8 cellular contexts compared by ENCODE assay signal in the genomic region with DNA sequence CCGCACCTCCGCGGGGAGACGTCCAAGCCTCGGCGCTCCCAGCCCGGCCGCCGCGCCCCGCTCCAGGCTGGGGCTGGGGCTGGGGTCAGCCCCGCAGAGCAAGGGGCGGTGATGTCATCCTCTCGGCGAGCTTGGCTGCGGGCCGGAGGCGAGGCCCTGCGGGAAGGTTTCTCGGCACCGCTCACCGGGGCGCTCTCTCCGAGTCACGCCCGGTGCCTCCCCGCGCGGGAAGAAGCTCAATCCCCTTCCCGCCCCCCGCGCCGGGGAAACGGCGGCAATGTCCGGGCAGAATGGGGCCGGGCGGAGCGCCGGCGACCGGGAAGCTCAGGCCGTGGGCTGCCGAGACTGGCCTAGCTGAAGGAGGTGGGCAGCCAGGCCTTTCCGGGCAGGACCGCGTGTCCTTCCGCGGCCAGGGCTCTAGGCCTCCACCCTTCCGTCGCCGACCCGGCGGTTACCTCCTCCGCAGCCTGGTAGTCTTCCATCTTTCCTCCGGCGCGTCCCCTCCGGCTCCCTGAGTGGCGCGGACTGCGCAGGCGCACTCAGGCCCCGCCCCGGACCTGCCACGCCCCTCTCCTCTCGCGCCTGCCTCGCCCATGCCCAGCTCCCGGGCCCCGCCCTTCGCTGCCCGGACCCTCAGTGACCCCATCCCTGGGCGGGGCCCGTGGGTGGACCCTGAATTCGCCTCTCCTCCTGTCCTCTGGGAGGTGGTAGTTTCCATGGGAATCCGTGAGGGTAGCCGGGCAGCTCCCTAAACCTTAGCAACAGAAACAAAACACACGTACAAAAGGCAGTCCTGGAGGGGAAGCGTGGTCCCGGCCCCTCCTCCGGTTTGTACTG. TPM values are rescaled to one million over a fixed set of nuclear protein-coding genes. Genes with fewer than 3 reads are reported as not detected.
DNase-seq lines count a peak whose midpoint lies in the region; ATAC-seq, FAIRE-seq and TF ChIP-seq lines count a peak whose summit lies in the region.

Gene DYNLT1, minus strand, starts transcription at position 517 of the 837 bp plus-strand sequence. Its CDS starts 35 bp downstream, at position 482.

- H3F3A ChIP-seq in smooth muscle cell (ENCODE audit: low read depth) = no peaks in the 10 kb centered on the region

- no peak for FAIRE-seq in bronchial epithelial cell (lab: Jason Lieb, UNC)

- CTCF ChIA-PET in A673 (lab: Charles Lee) = no interaction called here

- TF ChIP-seq CTCF in A673 (conservative IDR thresholded peaks at IDR 0.05; ENCODE audit: low read depth, low read length) (no peak), WI38 (IDR thresholded peaks at IDR 0.05; ENCODE audit: low read depth, low read length) (no peak), bronchial epithelial cell (IDR thresholded peaks at IDR 0.05; ENCODE audit: insufficient read depth, low read length, severe bottlenecking) (no peak), smooth muscle cell (IDR thresholded peaks at IDR 0.05; ENCODE audit: borderline replicate concordance, insufficient read depth, poor library complexity, severe bottlenecking) (no peak)

- H3K27me3 ChIP-seq in A673 (replicated peaks; ENCODE audit: insufficient read depth, low read depth, low read length, poor library complexity) (no peaks in the 10 kb centered on the region), bronchial epithelial cell (ENCODE audit: control insufficient read depth, insufficient read depth, low read length) (no peaks in the 10 kb centered on the region), smooth muscle cell (ENCODE audit: low read depth) (no peaks in the 10 kb centered on the region)

- peak within 1 kb of the TSS; percentile 95 for H3K4me2 ChIP-seq in smooth muscle cell

- H3K9ac ChIP-seq in smooth muscle cell (ENCODE audit: low read depth) = peak within 1 kb of the TSS; percentile 99

- H3K4me3 ChIP-seq in A673 (ENCODE audit: low read depth, low read length, poor library complexity, severe bottlenecking) (peak within 1 kb of the TSS; percentile 96), WI38 (ENCODE audit: low read depth, low read length) (peak within 1 kb of the TSS; percentile 92), bronchial epithelial cell (ENCODE audit: low read depth, low read length) (peak within 1 kb of the TSS; percentile 98), smooth muscle cell (peak within 1 kb of the TSS; percentile 97)

- H4K20me1 ChIP-seq in smooth muscle cell (ENCODE audit: low read depth) = peaks cover 37% of the 10 kb centered on the region

- intact Hi-C loops in A673 (cut with micrococcal nuclease; ENCODE audit: unreplicated experiment) = no loop called here

- H3K4me1 ChIP-seq in A673 (ENCODE audit: insufficient read depth, low read length, poor library complexity, severe bottlenecking) (peaks cover 22% of the 10 kb centered on the region), smooth muscle cell (ENCODE audit: low read depth) (peaks cover 19% of the 10 kb centered on the region)

- peak; percentile 43 for ATAC-seq in HG03064 (IDR thresholded peaks at IDR 0.05; ENCODE audit: low read depth, unreplicated experiment)

- peak; percentile 86 for TF ChIP-seq POLR2A in GM18526 (IDR thresholded peaks at IDR 0.05; ENCODE audit: extremely low read depth, insufficient read length)

- no TSS peak for BruUV-seq in A673 (replicated peaks; lab: Mats Ljungman, UMichigan)

- H3K9me3 ChIP-seq in A673 (ENCODE audit: low read depth, low read length, poor library complexity, severe bottlenecking) (no peaks in the 10 kb centered on the region), smooth muscle cell (replicated peaks; ENCODE audit: low read depth) (no peaks in the 10 kb centered on the region)

- POLR2A ChIA-PET in A673 (lab: Charles Lee; ENCODE audit: low non-redundant PET) = no interaction called here

- H3K79me2 ChIP-seq in smooth muscle cell (ENCODE audit: low read depth) = peaks cover 45% of the 10 kb centered on the region

- H2AFZ ChIP-seq in smooth muscle cell (ENCODE audit: low read depth) = peak within 1 kb of the TSS; percentile 91

- H3K36me3 ChIP-seq in A673 (ENCODE audit: insufficient read depth, low read length, poor library complexity, severe bottlenecking) (no peaks in the 10 kb centered on the region), bronchial epithelial cell (ENCODE audit: control insufficient read depth, insufficient read depth, low read length) (peaks cover 5% of the 10 kb centered on the region), smooth muscle cell (ENCODE audit: low read depth) (no peaks in the 10 kb centered on the region)

- H3K27ac ChIP-seq in A673 (ENCODE audit: low read depth, low read length, poor library complexity, severe bottlenecking) (peak within 1 kb of the TSS; percentile 83), smooth muscle cell (ENCODE audit: low read depth) (peak within 1 kb of the TSS; percentile 99)

- DNase-seq in A673 (ENCODE audit: low spot score) (peak; percentile 89), NCI-H2171 treated with DMSO at 0.1 percent for 48 hours (lab: John Stamatoyannopoulos, UW) (peak; percentile 89), bronchial epithelial cell (ENCODE audit: low read depth) (peak; percentile 72), iPS-NIHi11 (ENCODE audit: low spot score) (peak; percentile 98), smooth muscle cell (lab: John Stamatoyannopoulos, UW; ENCODE audit: unreplicated experiment) (peak; percentile 83)

- under 1% methylated on average over 38 of the region's 82 CpGs for WGBS in smooth muscle cell (ENCODE audit: low lambda C conversion rate)

RNA-seq across cellular contexts. Expression of gene DYNLT1, which starts in this region (rescaled TPM):
- 137 and 138 TPM in 2 replicates for total RNA-seq in A673 (2021)
- 43.4 and 101 TPM in 2 replicates for total RNA-seq in bronchial epithelial cell
- 127 and 129 TPM in 2 replicates for total RNA-seq in smooth muscle cell
- 225 and 286 TPM in 2 replicates for polyA plus RNA-seq in smooth muscle cell

Comparison
In these comparisons a context has a peak if more than half of its experiments do, and no peak if none do; other contexts are left out.
1. Peak in every context shown above with its lines: DNase-seq, ATAC-seq, H3K4me3 ChIP-seq and H3K27ac ChIP-seq.